23 cellular contexts compared by ENCODE assay signal in genomic region chr2:10559101-10559500, GRCh38.
"Had no signal": no experiment of that assay in that cellular context is flagged by ENCODE, and none has a peak within 500 bp of the region (broad histone marks: within the 10 kb centered on the region; RNA-seq: fewer than 3 reads in every experiment).

No MANE protein-coding gene starts in this region.

- H3K27ac Mint-ChIP-seq: mesothelial cell of epicardium, naive B cell, natural killer cell, nephron progenitor cell, neural progenitor cell, progenitor cell of endocrine pancreas had no signal

- H3K4me3 Mint-ChIP-seq: mesothelial cell of epicardium, naive B cell, natural killer cell, nephron progenitor cell, neural progenitor cell had no signal

- H3K9me3 Mint-ChIP-seq: naive B cell, natural killer cell had no signal

- H3K4me1 Mint-ChIP-seq: naive B cell, natural killer cell had no signal

- H3K36me3 Mint-ChIP-seq: natural killer cell had no signal

- ATAC-seq: left colon, left lung, natural killer cell had no signal

- DNase-seq: hippocampal formation; left colon; left lung; lower lobe of right lung; mammary epithelial cell; mesenchymal stem cell; naive B cell; natural killer cell; nephron progenitor cell; ovary; right lobe of liver; stimulated activated CD4-positive, alpha-beta T cell treated with anti-CD3 and anti-CD28 coated beads, Interleukin-12 subunit alpha, Interleukin-12 subunit beta, amount 100 ng/mL, for 4 hours; stimulated activated CD4-positive, alpha-beta T cell treated with anti-CD3 and anti-CD28 coated beads, Interleukin-15, amount 100 ng/mL, for 24 hours; stimulated activated CD4-positive, alpha-beta T cell treated with anti-CD3 and anti-CD28 coated beads, Interleukin-2, amount 100 ng/mL, for 24 hours; stimulated activated CD4-positive, alpha-beta T cell treated with anti-CD3 and anti-CD28 coated beads, Interleukin-4, amount 100 ng/mL, for 1 hour; stimulated activated naive CD4-positive, alpha-beta T cell; stomach; testis; thyroid gland; transverse colon had no signal

- H3K27me3 Mint-ChIP-seq: naive B cell, progenitor cell of endocrine pancreas had no signal
